In the genomic region with DNA sequence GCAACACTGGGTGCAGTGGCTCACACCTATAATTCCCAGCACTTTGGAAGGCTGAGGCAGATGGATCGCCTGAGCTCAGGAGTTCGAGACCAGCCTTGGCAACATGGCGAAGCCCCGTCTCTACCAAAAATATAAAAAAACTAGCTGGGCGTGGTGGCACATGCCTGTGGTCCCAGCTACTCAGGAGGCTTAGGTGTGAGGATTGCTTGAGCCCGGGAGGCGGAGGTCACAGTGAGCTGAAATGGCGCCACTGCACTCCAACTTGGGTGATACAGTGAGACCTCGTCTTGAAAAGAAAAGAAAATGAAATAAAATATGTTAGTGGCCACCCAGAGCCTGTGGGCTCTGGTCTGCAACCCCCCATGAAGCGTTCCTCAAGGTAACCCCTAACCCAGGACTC, we compare ENCODE assay signal across 9 cellular contexts.
DNase-seq lines count a peak whose midpoint lies in the region; ATAC-seq and TF ChIP-seq lines count a peak whose summit lies in the region.
"Had no signal": no experiment of that assay in that cellular context is flagged by ENCODE, and none has a peak within 500 bp of the region (broad histone marks: within the 10 kb centered on the region; RNA-seq: fewer than 3 reads in every experiment).

No MANE protein-coding gene starts in this region.

- H3K36me3 Mint-ChIP-seq in stimulated activated naive CD8-positive, alpha-beta T cell treated with anti-CD3 and anti-CD28 coated beads, Interleukin-15, Interleukin-2, amounts not matched to agents 100 ng/mL and 50 ng/mL, for 24 hours (ENCODE audit: low read depth) = peaks cover 20% of the 10 kb centered on the region
- peaks cover 42% of the 10 kb centered on the region for H3K36me3 Mint-ChIP-seq in central memory CD8-positive, alpha-beta T cell (ENCODE audit: insufficient read depth)

- peak overlapping the region; percentile 43 for H3K4me3 Mint-ChIP-seq in stimulated activated naive CD8-positive, alpha-beta T cell treated with anti-CD3 and anti-CD28 coated beads, Interleukin-15, Interleukin-2, amounts not matched to agents 100 ng/mL and 50 ng/mL, for 24 hours
- H3K4me3 Mint-ChIP-seq in central memory CD8-positive, alpha-beta T cell = peak overlapping the region; percentile 82

- H3K27ac Mint-ChIP-seq in stimulated activated naive CD8-positive, alpha-beta T cell treated with anti-CD3 and anti-CD28 coated beads, Interleukin-15, Interleukin-2, amounts not matched to agents 100 ng/mL and 50 ng/mL, for 24 hours = peak overlapping the region; percentile 86
- H3K27ac Mint-ChIP-seq in central memory CD8-positive, alpha-beta T cell (ENCODE audit: low read depth) = peak overlapping the region; percentile 82

- H3K27me3 Mint-ChIP-seq in stimulated activated naive CD8-positive, alpha-beta T cell treated with anti-CD3 and anti-CD28 coated beads, Interleukin-15, Interleukin-2, amounts not matched to agents 100 ng/mL and 50 ng/mL, for 24 hours = no peaks in the 10 kb centered on the region
- H3K27me3 Mint-ChIP-seq in central memory CD8-positive, alpha-beta T cell = no peaks in the 10 kb centered on the region

- no peak for DNase-seq in stimulated activated naive CD8-positive, alpha-beta T cell treated with anti-CD3 and anti-CD28 coated beads, Interleukin-15, Interleukin-2, amounts not matched to agents 100 U/mL and 50 U/mL, for 24 hours
- no peak for DNase-seq in central memory CD8-positive, alpha-beta T cell (ENCODE audit: low spot score in 2 of 2)
- DNase-seq in Ammon's horn (ENCODE audit: low spot score) = no peak
- DNase-seq in stimulated activated CD4-positive, alpha-beta T cell treated with anti-CD3 and anti-CD28 coated beads, Interleukin-15, amount 100 ng/mL, for 24 hours = no peak
- DNase-seq in D341Med (ENCODE audit: low spot score) = no peak
- DNase-seq in LoVo (ENCODE audit: low spot score) = no peak
- DNase-seq: OCI-M1 had no signal

- H3K9me3 Mint-ChIP-seq in stimulated activated naive CD8-positive, alpha-beta T cell treated with anti-CD3 and anti-CD28 coated beads, Interleukin-15, Interleukin-2, amounts not matched to agents 100 ng/mL and 50 ng/mL, for 24 hours = no peaks in the 10 kb centered on the region
- no peaks in the 10 kb centered on the region for H3K9me3 Mint-ChIP-seq in central memory CD8-positive, alpha-beta T cell

- no peak for ATAC-seq in stimulated activated naive CD8-positive, alpha-beta T cell treated with anti-CD3 and anti-CD28 coated beads, Interleukin-15, Interleukin-2, amounts not matched to agents 100 U/mL and 50 U/mL, for 24 hours
- ATAC-seq in central memory CD8-positive, alpha-beta T cell (replicated peaks; ENCODE audit: extremely low read depth, poor library complexity, severe bottlenecking) = no peak

- no peaks in the 10 kb centered on the region for H3K27me3 ChIP-seq in neutrophil

- peaks cover 98 to 100% of the 10 kb centered on the region in 2 experiments for H3K4me1 ChIP-seq in neutrophil (ENCODE audit: control insufficient read depth in 1 of 2, insufficient read depth in 1 of 2, low read depth in 1 of 2, low read length in 1 of 2)

- peak overlapping the region; percentile 99 for H3K27ac ChIP-seq in neutrophil

- TF ChIP-seq CTCF in neutrophil (IDR thresholded peaks at IDR 0.05) = no peak

- peaks cover 99% of the 10 kb centered on the region for H3K4me1 Mint-ChIP-seq in stimulated activated naive CD8-positive, alpha-beta T cell treated with anti-CD3 and anti-CD28 coated beads, Interleukin-15, Interleukin-2, amounts not matched to agents 100 ng/mL and 50 ng/mL, for 24 hours (ENCODE audit: low read depth)
- peaks cover 94% of the 10 kb centered on the region for H3K4me1 Mint-ChIP-seq in central memory CD8-positive, alpha-beta T cell

- H3K36me3 ChIP-seq in neutrophil = peaks cover 31% of the 10 kb centered on the region

- H3K9me3 ChIP-seq in neutrophil = no peaks in the 10 kb centered on the region

- H3K4me3 ChIP-seq in neutrophil (ENCODE audit: low read depth in 1 of 2, low read length in 1 of 2) = peak overlapping the region; percentile 67 to 72
